In genomic region chr2:236852100-236852976, GRCh38 we compare ENCODE assay signal across 21 cellular contexts.
DNase-seq lines count a peak whose midpoint lies in the region; ATAC-seq and TF ChIP-seq lines count a peak whose summit lies in the region.
"Had no signal": no experiment of that assay in that cellular context is flagged by ENCODE, and none has a peak within 500 bp of the region (broad histone marks: within the 10 kb centered on the region; RNA-seq: fewer than 3 reads in every experiment).

No MANE protein-coding gene starts in this region.

- no peak for TF ChIP-seq POLR2A in adrenal gland (IDR thresholded peaks at IDR 0.05)

- H3K27me3 ChIP-seq in adrenal gland, result no peaks in the 10 kb centered on the region
- H3K27me3 ChIP-seq: sigmoid colon, SJCRH30 had no signal

- no peak overlapping the region for H3K27ac ChIP-seq in adrenal gland
- H3K27ac ChIP-seq: C4-2B, sigmoid colon, SJCRH30 had no signal

- H3K4me3 ChIP-seq in adrenal gland, result no peak overlapping the region
- H3K4me3 ChIP-seq: sigmoid colon, SJCRH30 had no signal

- intact Hi-C loops in adrenal gland (cut with DNase I), result no loop called here

- DNase-seq in adrenal gland, result peak in 5 of 7 donors; percentile 14 to 61 (median 32)
- DNase-seq in dermis microvascular lymphatic vessel endothelial cell (ENCODE audit: low read depth in 2 of 2), result peak; percentile 96
- peak; percentile 48 for DNase-seq in left kidney (ENCODE audit: low read depth, low spot score)
- peak; percentile 84 for DNase-seq in pulmonary artery endothelial cell (ENCODE audit: low read depth, low spot score)
- DNase-seq in germinal center (ENCODE audit: low spot score), result no peak
- DNase-seq: activated CD4-positive, alpha-beta memory T cell treated with anti-CD3 and anti-CD28 coated beads for 36 hours; activated CD8-positive, alpha-beta memory T cell treated with anti-CD3 and anti-CD28 coated beads, Interleukin-2, amount 50 U/mL, for 48 hours; activated naive CD8-positive, alpha-beta T cell treated with anti-CD3 and anti-CD28 coated beads for 36 hours; Calu3; HCEC 1CT; Karpas-422; NCI-H1694; NCI-H2171; NCI-H524 treated with DMSO at 0.1 percent for 48 hours; SJCRH30; T-cell had no signal

- no peaks in the 10 kb centered on the region for H3K4me1 ChIP-seq in adrenal gland (replicated peaks in 1 of 2)
- H3K4me1 ChIP-seq: sigmoid colon had no signal

- TF ChIP-seq CTCF in adrenal gland (IDR thresholded peaks at IDR 0.05), result no peak

- no peaks in the 10 kb centered on the region for H3K36me3 ChIP-seq in adrenal gland (replicated peaks in 1 of 2)
- H3K36me3 ChIP-seq: sigmoid colon, SJCRH30 had no signal

- no peaks in the 10 kb centered on the region for H3K9me3 ChIP-seq in adrenal gland (replicated peaks in 1 of 3)
- H3K9me3 ChIP-seq: sigmoid colon, SJCRH30 had no signal

- 54 to 77% (median 57%) methylated on average over 16 to 17 of the region's 17 CpGs for WGBS in adrenal gland, 4 donors

- ATAC-seq in GM21390 (IDR thresholded peaks at IDR 0.05; ENCODE audit: unreplicated experiment), result no peak
- no peak for ATAC-seq in GM21529 (IDR thresholded peaks at IDR 0.05; ENCODE audit: unreplicated experiment)
- ATAC-seq: natural killer cell treated with Interleukin-12 subunit alpha and Interleukin-12 subunit beta and Interleukin-15 and Interleukin-18, amount 100 ng/mL, for 72 hours; T-cell had no signal
